Comparison of ENCODE assay signal across 1 cellular context in genomic region chr15:44662478-44663409, GRCh38.
A peak's percentile ranks its signal among the peaks of the same experiment; 100 is the strongest.
TF ChIP-seq lines count a peak whose summit lies in the region.

No MANE protein-coding gene starts in this region.

TF ChIP-seq in GM12878, 131 proteins besides CTCF, POLR2A, EP300 and RAD21 (continued from another document):
- TF ChIP-seq BCLAF1 (IDR thresholded peaks at IDR 0.05) (no peak), CBFB (IDR thresholded peaks at IDR 0.05; ENCODE audit: low read depth) (no peak; the same call in 1 of the 2 replicates), MEF2B (IDR thresholded peaks at IDR 0.05; ENCODE audit: partially characterized antibody, poor library complexity, severe bottlenecking) (no peak), NFXL1 (IDR thresholded peaks at IDR 0.05; ENCODE audit: borderline replicate concordance) (no peak), IKZF1 (conservative IDR thresholded peaks at IDR 0.05) (no peak), NBN (IDR thresholded peaks at IDR 0.05) (no peak), KDM1A (IDR thresholded peaks at IDR 0.05; ENCODE audit: borderline replicate concordance) (no peak), ZSCAN29 (IDR thresholded peaks at IDR 0.05) (no peak), IRF3 (IDR thresholded peaks at IDR 0.05) (no peak), WRNIP1 (IDR thresholded peaks at IDR 0.05; ENCODE audit: borderline replicate concordance, low read depth, low read length) (no peak), ZNF207 (IDR thresholded peaks at IDR 0.05; ENCODE audit: borderline replicate concordance) (no peak), TAF1 (IDR thresholded peaks at IDR 0.05; ENCODE audit: borderline replicate concordance, low read depth, low read length) (peak; percentile 56; the same call in 1 of the 2 replicates), PAX5 (IDR thresholded peaks at IDR 0.05; ENCODE audit: borderline replicate concordance, low read depth, low read length) (peak; percentile 53), HCFC1 (IDR thresholded peaks at IDR 0.05; ENCODE audit: low read length) (no peak)
TF ChIP-seq in GM12878: peak in this region for 29.
